ENCODE assay signal across 8 cellular contexts in the genomic region with DNA sequence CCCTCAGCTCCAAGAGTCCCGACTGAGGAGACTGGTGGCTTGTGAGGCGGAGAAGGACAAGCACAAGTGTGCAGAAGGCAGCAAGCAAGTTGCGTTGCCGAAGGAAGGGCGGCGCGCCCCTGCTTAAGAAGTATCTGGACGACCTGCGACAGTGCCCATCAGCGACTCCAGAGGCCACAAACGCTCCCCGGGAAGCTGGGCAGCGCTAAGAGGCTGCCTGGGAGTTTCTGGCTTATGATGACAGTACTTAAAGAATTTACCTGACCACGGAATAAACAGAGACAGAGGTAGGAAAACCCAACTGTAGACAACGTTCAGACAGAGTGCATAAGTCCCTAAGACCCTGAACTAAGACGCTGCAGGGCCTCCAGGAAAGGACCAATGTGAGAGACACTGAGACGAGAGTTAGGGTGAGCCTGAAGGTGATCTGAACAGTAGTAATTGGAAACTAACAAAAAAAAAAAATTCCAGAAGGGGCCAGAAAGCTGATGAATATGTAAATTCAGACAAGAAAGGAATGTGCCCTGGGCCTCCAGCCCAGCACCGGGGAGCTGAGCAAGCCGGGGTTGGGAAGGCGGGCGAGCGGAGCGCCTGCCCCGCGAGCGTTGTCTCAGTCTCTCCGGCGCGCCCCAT. TPM values are rescaled to one million over a fixed set of nuclear protein-coding genes. Genes with fewer than 3 reads are reported as not detected.
DNase-seq lines count a peak whose midpoint lies in the region; ATAC-seq and TF ChIP-seq lines count a peak whose summit lies in the region.

No MANE protein-coding gene starts in this region.

- peak; percentile 10 for DNase-seq in activated CD4-positive, alpha-beta T cell treated with anti-CD3 and anti-CD28 coated beads, Interleukin-2, amount 50 U/mL, for 1 hour
- DNase-seq in foreskin fibroblast (peak in 1 of 2 donors; percentile 38), renal cortical epithelial cell (ENCODE audit: low read depth) (peak; percentile 59), NOMO-1 treated with dmso at 0.1 percent for 144 hours (lab: John Stamatoyannopoulos, UW; ENCODE audit: unreplicated experiment) (no peak), dedifferentiated amniotic fluid mesenchymal stem cell (ENCODE audit: extremely low spot score) (no peak)

- peak overlapping the region; percentile 63 to 81 for H3K4me3 ChIP-seq in foreskin fibroblast (ENCODE audit: low read depth in 1 of 2, low read length in 2 of 2)

- TF ChIP-seq CTCF in foreskin fibroblast (IDR thresholded peaks at IDR 0.05; ENCODE audit: low read depth, low read length), result no peak

- ATAC-seq in GM18499 (IDR thresholded peaks at IDR 0.05; ENCODE audit: insufficient read depth, unreplicated experiment) (peak; percentile 4), HG02840 (IDR thresholded peaks at IDR 0.05; ENCODE audit: low FRiP score, unreplicated experiment) (peak; percentile 2)
- no peak for ATAC-seq in activated CD4-positive, CD25-positive, alpha-beta regulatory T cell treated with anti-CD3 and anti-CD28 coated beads, Interleukin-2, amount 50 U/mL, for 24 hours

RNA-seq across cellular contexts. Expression of a gene that starts 1.0 kb away (rescaled TPM):
- 42.7 and 43.8 TPM in 2 replicates for total RNA-seq in renal cortical epithelial cell

Comparison
In these comparisons a context has a peak if more than half of its experiments do, and no peak if none do; other contexts are left out.
1. ATAC-seq: peak in GM18499 (single experiment) and HG02840 (single experiment); none in activated CD4-positive, CD25-positive, alpha-beta regulatory T cell treated with anti-CD3 and anti-CD28 coated beads, Interleukin-2, amount 50 U/mL, for 24 hours (0 of 2).
2. DNase-seq: peak in activated CD4-positive, alpha-beta T cell treated with anti-CD3 and anti-CD28 coated beads, Interleukin-2, amount 50 U/mL, for 1 hour (single experiment) and renal cortical epithelial cell (single experiment); none in NOMO-1 treated with dmso at 0.1 percent for 144 hours (single experiment) and dedifferentiated amniotic fluid mesenchymal stem cell (single experiment).